ENCODE assay signal across 8 cellular contexts in genomic region chr1:144941710-144942109, GRCh38.
A peak's percentile ranks its signal among the peaks of the same experiment; 100 is the strongest.
DNase-seq lines count a peak whose midpoint lies in the region; ATAC-seq, FAIRE-seq and TF ChIP-seq lines count a peak whose summit lies in the region.
"Not testable (repeated sequence)": the region's sequence is repeated elsewhere in the genome, so short reads cannot be mapped to it uniquely, and the experiment has no call there.

No MANE protein-coding gene starts in this region.

- not testable (repeated sequence) for H3K27me3 Mint-ChIP-seq in activated T-cell treated with anti-CD3 and anti-CD28 coated beads, Interleukin-2, amount 50 U/mL, for 24 hours; stimulated activated memory B cell treated with anti-CD40 and anti-IgM and Interleukin-4, amounts not matched to agents 10 μg/mL and 1 μg/mL and 100 μg/mL, for 72 hours

- not testable (repeated sequence) for H3K36me3 Mint-ChIP-seq in activated T-cell treated with anti-CD3 and anti-CD28 coated beads, Interleukin-2, amount 50 U/mL, for 24 hours (ENCODE audit: low read depth); stimulated activated memory B cell treated with anti-CD40 and anti-IgM and Interleukin-4, amounts not matched to agents 10 μg/mL and 1 μg/mL and 100 μg/mL, for 72 hours

- not testable (repeated sequence) for TF ChIP-seq RAD21 in HCT116 (IDR thresholded peaks at IDR 0.05; ENCODE audit: low read depth); GM12878 (IDR thresholded peaks at IDR 0.05; ENCODE audit: insufficient read depth, low read depth, low read length)

- not testable (repeated sequence) for H3K9me2 ChIP-seq in HCT116 (ENCODE audit: insufficient read depth); PC-3 (replicated peaks; ENCODE audit: low read length)

- not testable (repeated sequence) for H3K9me3 Mint-ChIP-seq in activated T-cell treated with anti-CD3 and anti-CD28 coated beads, Interleukin-2, amount 50 U/mL, for 24 hours; stimulated activated memory B cell treated with anti-CD40 and anti-IgM and Interleukin-4, amounts not matched to agents 10 μg/mL and 1 μg/mL and 100 μg/mL, for 72 hours

- H3K27me3 ChIP-seq in HCT116 (ENCODE audit: insufficient read depth, low read length); PC-3 (ENCODE audit: low read length); GM12878 (replicated peaks in 1 of 2; ENCODE audit: control insufficient read depth in 2 of 2, insufficient read depth in 2 of 2, low read length in 1 of 2): not testable (repeated sequence)

- DNase-seq in HCT116 (ENCODE audit: low read depth, low spot score); PC-3; activated T-cell treated with anti-CD3 and anti-CD28 coated beads, Interleukin-2, amount 50 U/mL, for 24 hours; GM12878 (ENCODE audit: low read depth, low spot score): not testable (repeated sequence)

- CTCF ChIA-PET in HCT116 (lab: Charles Lee); PC-3 (lab: Charles Lee); GM12878 (lab: Yijun Ruan, JAX): not testable (repeated sequence)

- not testable (repeated sequence) for H3K4me1 Mint-ChIP-seq in activated T-cell treated with anti-CD3 and anti-CD28 coated beads, Interleukin-2, amount 50 U/mL, for 24 hours (ENCODE audit: low read depth); stimulated activated memory B cell treated with anti-CD40 and anti-IgM and Interleukin-4, amounts not matched to agents 10 μg/mL and 1 μg/mL and 100 μg/mL, for 72 hours

- not testable (repeated sequence) for H3K79me2 ChIP-seq in HCT116 (ENCODE audit: insufficient read depth, low read length); PC-3 (ENCODE audit: low read length); GM12878 (ENCODE audit: control insufficient read depth, insufficient read depth, low read length)

- SMC1A ChIA-PET in GM12878 (lab: Charles Lee; ENCODE audit: uncharacterized antibody, unreplicated experiment) = not testable (repeated sequence)

- peak overlapping the region; percentile 77 for H3K27ac Mint-ChIP-seq in activated T-cell treated with anti-CD3 and anti-CD28 coated beads, Interleukin-2, amount 50 U/mL, for 24 hours
- H3K27ac Mint-ChIP-seq in stimulated activated memory B cell treated with anti-CD40 and anti-IgM and Interleukin-4, amounts not matched to agents 10 μg/mL and 1 μg/mL and 100 μg/mL, for 72 hours = peak overlapping the region; percentile 79

- not testable (repeated sequence) for H3K9ac ChIP-seq in HCT116 (ENCODE audit: low read length); PC-3 (ENCODE audit: low read length); GM12878 (ENCODE audit: control insufficient read depth, insufficient read depth, low read length)

- H3K9me3 ChIP-seq in HCT116 (ENCODE audit: control insufficient read depth in 1 of 2, insufficient read depth in 1 of 2, low read depth in 1 of 2, low read length in 2 of 2); PC-3 (ENCODE audit: low read length); GM12878 (replicated peaks; ENCODE audit: control insufficient read depth, insufficient read depth, low read length): not testable (repeated sequence)

- H3K27ac ChIP-seq in HCT116 (ENCODE audit: low read depth, low read length); PC-3 (ENCODE audit: low read length); GM12878 (ENCODE audit: control insufficient read depth, insufficient read depth): not testable (repeated sequence)

- in situ Hi-C loops in GM12878 (cut with MboI) = not testable (repeated sequence)

- not testable (repeated sequence) for FAIRE-seq in GM12878 (lab: Jason Lieb, UNC)

- WGBS in GM12878 (ENCODE audit: insufficient coverage, insufficient replicate concordance, low lambda C conversion rate, missing lambda C conversion rate) = no CpG with 5 or more reads among the region's 1 CpG

- TF ChIP-seq CTCF in HCT116 (IDR thresholded peaks at IDR 0.05 in 2 of 3, conservative IDR thresholded peaks at IDR 0.05 in 1 of 3; ENCODE audit: borderline replicate concordance in 1 of 3, insufficient read depth in 1 of 3, low read depth in 2 of 3, low read length in 2 of 3); PC-3 (conservative IDR thresholded peaks at IDR 0.05; ENCODE audit: low read depth, low read length); GM12878 (IDR thresholded peaks at IDR 0.05 in 2 of 3, conservative IDR thresholded peaks at IDR 0.05 in 1 of 3; ENCODE audit: control insufficient read depth in 2 of 3, extremely low read depth in 1 of 3, insufficient read depth in 1 of 3, low read depth in 3 of 3, low read length in 3 of 3): not testable (repeated sequence)

- H3K4me3 Mint-ChIP-seq in activated T-cell treated with anti-CD3 and anti-CD28 coated beads, Interleukin-2, amount 50 U/mL, for 24 hours; stimulated activated memory B cell treated with anti-CD40 and anti-IgM and Interleukin-4, amounts not matched to agents 10 μg/mL and 1 μg/mL and 100 μg/mL, for 72 hours: not testable (repeated sequence)

- not testable (repeated sequence) for H3K36me3 ChIP-seq in HCT116 (ENCODE audit: control insufficient read depth in 1 of 2, insufficient read depth in 2 of 2, low read length in 2 of 2); PC-3 (ENCODE audit: low read depth, low read length); GM12878 (ENCODE audit: control insufficient read depth in 2 of 2, insufficient read depth in 2 of 2, low read length in 1 of 2)

- H3K4me3 ChIP-seq in HCT116 (replicated peaks in 1 of 2; ENCODE audit: low read depth in 1 of 2, low read length in 2 of 2); PC-3 (ENCODE audit: low read length); GM12878: not testable (repeated sequence)

- not testable (repeated sequence) for H3K4me2 ChIP-seq in HCT116 (ENCODE audit: low read length); PC-3 (ENCODE audit: low read length); GM12878 (ENCODE audit: control insufficient read depth, insufficient read depth)

- intact Hi-C loops in HCT116 (cut with micrococcal nuclease); PC-3 (cut with micrococcal nuclease); GM12878 (cut with micrococcal nuclease; ENCODE audit: unreplicated experiment): not testable (repeated sequence)

- TF ChIP-seq EP300 in GM12878 (IDR thresholded peaks at IDR 0.05; ENCODE audit: borderline replicate concordance in 1 of 2, control insufficient read depth in 1 of 2, low read depth in 2 of 2, low read length in 2 of 2) = not testable (repeated sequence)

- H3K4me1 ChIP-seq in HCT116 (ENCODE audit: control insufficient read depth in 1 of 2, insufficient read depth in 2 of 2, low read length in 2 of 2); PC-3 (ENCODE audit: insufficient read depth, low read length); GM12878 (ENCODE audit: control insufficient read depth, insufficient read depth, low read length): not testable (repeated sequence)

- RAD21 ChIA-PET in HCT116 (lab: Charles Lee; ENCODE audit: low non-redundant PET in 1 of 2, low total read pairs in 2 of 2, uncharacterized antibody in 2 of 2, unreplicated experiment in 2 of 2); GM12878 (lab: Charles Lee; ENCODE audit: unreplicated experiment): not testable (repeated sequence)

- POLR2A ChIA-PET in HCT116 (lab: Charles Lee); PC-3 (lab: Charles Lee; ENCODE audit: unreplicated experiment); GM12878 (lab: Charles Lee): not testable (repeated sequence)

- H4K20me1 ChIP-seq in HCT116 (ENCODE audit: insufficient read depth); PC-3 (ENCODE audit: low read length); GM12878 (ENCODE audit: control insufficient read depth, insufficient read depth): not testable (repeated sequence)

- H3F3A ChIP-seq in PC-3 (ENCODE audit: low read length, unreplicated experiment) = not testable (repeated sequence)

- H2AFZ ChIP-seq in HCT116 (ENCODE audit: low read depth, low read length, poor library complexity, severe bottlenecking); PC-3 (ENCODE audit: low read length); GM12878 (ENCODE audit: control insufficient read depth, low read depth, low read length): not testable (repeated sequence)

- peak; percentile 65 for ATAC-seq in GM18499 (IDR thresholded peaks at IDR 0.05; ENCODE audit: insufficient read depth, unreplicated experiment)
- ATAC-seq in GM18907 (IDR thresholded peaks at IDR 0.05; ENCODE audit: unreplicated experiment) = peak; percentile 62
- ATAC-seq in HCT116 = peak; percentile 67
- peak; percentile 68 for ATAC-seq in HG03060 (IDR thresholded peaks at IDR 0.05; ENCODE audit: low read depth, unreplicated experiment)
- ATAC-seq in PC-3 = peak; percentile 75
- peak; percentile 73 for ATAC-seq in GM12878
- ATAC-seq in stimulated activated memory B cell treated with anti-CD40 and anti-IgM and Interleukin-4, amounts not matched to agents 10 μg/mL and 1 μg/mL and 100 μg/mL, for 72 hours = peak; percentile 88

- not testable (repeated sequence) for TF ChIP-seq POLR2A in HCT116 (IDR thresholded peaks at IDR 0.05; ENCODE audit: borderline replicate concordance, extremely low read depth, insufficient read depth, insufficient read length); GM12878 (IDR thresholded peaks at IDR 0.05; ENCODE audit: low read depth, low read length)

- not testable (repeated sequence) for BruUV-seq in HCT116 (replicated peaks; lab: Mats Ljungman, UMichigan); PC-3 (replicated peaks; lab: Mats Ljungman, UMichigan); GM12878 (replicated peaks; lab: Mats Ljungman, UMichigan)
